ENCODE assay signal across 8 cellular contexts in genomic region chr14:31926123-31926522, GRCh38.
DNase-seq lines count a peak whose midpoint lies in the region; ATAC-seq and TF ChIP-seq lines count a peak whose summit lies in the region.

No MANE protein-coding gene starts in this region.

- H3K9me3 Mint-ChIP-seq in memory B cell = no peaks in the 10 kb centered on the region

- ATAC-seq in HG02763 (IDR thresholded peaks at IDR 0.05; ENCODE audit: unreplicated experiment) (peak; percentile 59), memory B cell (ENCODE audit: low read depth) (peak; percentile 77)

- intact Hi-C loops in mammary epithelial cell (cut with micrococcal nuclease) = loop anchor here (2.0 kb wide), 2 partner anchors 415 to 633 kb away; no protein-coding TSS in a partner anchor

- H2AFZ ChIP-seq in mammary epithelial cell (ENCODE audit: low read depth, low read length) = no peak overlapping the region

- H3K4me2 ChIP-seq in mammary epithelial cell (ENCODE audit: insufficient read depth, low read depth, low read length) = no peak overlapping the region

- no peaks in the 10 kb centered on the region for H3K36me3 ChIP-seq in mammary epithelial cell (ENCODE audit: insufficient read depth, low read length)

- H3K27me3 ChIP-seq in mammary epithelial cell (ENCODE audit: insufficient read depth, low read length) = no peaks in the 10 kb centered on the region

- peak; percentile 40 to 60 for TF ChIP-seq CTCF in mammary epithelial cell (conservative IDR thresholded peaks at IDR 0.05 in 1 of 2, IDR thresholded peaks at IDR 0.05 in 1 of 2; ENCODE audit: extremely low read depth in 1 of 2, insufficient read depth in 1 of 2, low read depth in 1 of 2, low read length in 2 of 2)

- no TSS peak for BruUV-seq in mammary epithelial cell (replicated peaks; lab: Mats Ljungman, UMichigan)

- no peaks in the 10 kb centered on the region for H3K36me3 Mint-ChIP-seq in memory B cell

- H3K9ac ChIP-seq in mammary epithelial cell (ENCODE audit: insufficient read depth, low read length) = no peak overlapping the region

- dilution Hi-C loops in mammary epithelial cell (cut with HindIII; ENCODE audit: low sequenced_read_pairs) = no loop called here

- 6% methylated on average over 1 of the region's 1 CpG for WGBS in mammary epithelial cell (ENCODE audit: low coverage, missing lambda C conversion rate)

- H3K27me3 Mint-ChIP-seq in memory B cell = no peaks in the 10 kb centered on the region

- no peak overlapping the region for H3K4me3 Mint-ChIP-seq in memory B cell

- no peak overlapping the region for H3K27ac Mint-ChIP-seq in memory B cell

- in situ Hi-C loops in mammary epithelial cell (cut with MboI; ENCODE audit: low sequenced_read_pairs in 2 of 2) = loop anchor here (25.0 kb wide), 3 partner anchors 414 to 536 kb away; no protein-coding TSS in a partner anchor

- H3K4me1 Mint-ChIP-seq in memory B cell = peaks cover 6% of the 10 kb centered on the region

- no peaks in the 10 kb centered on the region for H3K79me2 ChIP-seq in mammary epithelial cell (ENCODE audit: insufficient read depth, low read length)

- DNase-seq in stimulated activated naive CD4-positive, alpha-beta T cell (lab: John Stamatoyannopoulos, UW) = peak in 4 of 6 experiments; percentile 1 to 54 (median 34)
- DNase-seq in stimulated activated naive CD4-positive, alpha-beta T cell treated with Interleukin-2 at 50 U/mL for 16 hours (lab: John Stamatoyannopoulos, UW) = no peak
- peak; percentile 16 for DNase-seq in NCI-H774 (lab: John Stamatoyannopoulos, UW)
- DNase-seq in mammary epithelial cell = no peak
- peak in 1 of 2 donors; percentile 52 for DNase-seq in memory B cell (ENCODE audit: low spot score in 2 of 2)
- DNase-seq in KG1 (lab: John Stamatoyannopoulos, UW) = no peak
- no peak for DNase-seq in 8988T

- no peak overlapping the region for H3K4me3 ChIP-seq in mammary epithelial cell (replicated peaks in 1 of 3; ENCODE audit: insufficient read depth in 1 of 3, low read depth in 2 of 3, low read length in 3 of 3)

- peaks cover 22% of the 10 kb centered on the region for H3K4me1 ChIP-seq in mammary epithelial cell (ENCODE audit: insufficient read depth, low read length)

- H3K27ac ChIP-seq in mammary epithelial cell (ENCODE audit: insufficient read depth, low read depth, low read length) = no peak overlapping the region

- CTCF ChIA-PET in mammary epithelial cell (lab: Charles Lee; ENCODE audit: low non-redundant PET) = no interaction called here

- no peaks in the 10 kb centered on the region for H3K9me3 ChIP-seq in mammary epithelial cell (replicated peaks; ENCODE audit: insufficient read depth, low read length)

- H4K20me1 ChIP-seq in mammary epithelial cell (ENCODE audit: insufficient read depth, low read length) = no peaks in the 10 kb centered on the region

Comparison
In these comparisons a context has a peak if more than half of its experiments do, and no peak if none do; other contexts are left out.
1. DNase-seq: peak in stimulated activated naive CD4-positive, alpha-beta T cell (4 of 6) and NCI-H774 (single experiment); none in stimulated activated naive CD4-positive, alpha-beta T cell treated with Interleukin-2 at 50 U/mL for 16 hours (single experiment), mammary epithelial cell (single experiment), KG1 (single experiment) and 8988T (single experiment).